14 cellular contexts compared by ENCODE assay signal in the genomic region with DNA sequence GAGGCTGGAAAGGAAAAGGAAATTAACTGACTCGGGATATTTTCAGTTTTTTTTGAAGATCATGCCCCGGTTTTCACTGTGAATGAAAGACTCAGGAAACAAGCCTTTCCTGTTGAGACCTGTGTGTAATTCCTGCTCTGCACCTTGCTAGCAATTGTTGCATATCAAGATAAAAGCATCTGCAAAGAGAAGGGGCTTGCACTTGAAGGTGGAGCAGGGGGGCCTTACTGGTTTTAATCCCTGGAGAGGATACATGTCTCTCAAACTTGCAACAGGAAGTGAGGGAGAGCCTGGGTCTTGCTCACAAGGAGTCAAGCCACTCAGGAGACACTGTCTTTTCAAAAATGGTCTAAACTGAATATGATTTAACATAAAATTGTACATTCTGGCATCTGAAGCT.
DNase-seq lines count a peak whose midpoint lies in the region; ATAC-seq, FAIRE-seq and TF ChIP-seq lines count a peak whose summit lies in the region.
"Had no signal": no experiment of that assay in that cellular context is flagged by ENCODE, and none has a peak within 500 bp of the region (broad histone marks: within the 10 kb centered on the region; RNA-seq: fewer than 3 reads in every experiment).

No MANE protein-coding gene starts in this region.

- TF ChIP-seq POLR2A in breast epithelium (IDR thresholded peaks at IDR 0.05) = no peak
- no peak for TF ChIP-seq POLR2A in endothelial cell of umbilical vein (IDR thresholded peaks at IDR 0.05; ENCODE audit: low read depth, low read length)

- peak overlapping the region; percentile 38 for H3K27ac Mint-ChIP-seq in MCF 10A (ENCODE audit: low read depth, unreplicated experiment)
- peak overlapping the region; percentile 57 to 94 for H3K27ac Mint-ChIP-seq in stimulated activated naive CD8-positive, alpha-beta T cell treated with anti-CD3 and anti-CD28 coated beads, Interleukin-15, amount 100 ng/mL, for 72 hours

- H4K20me1 ChIP-seq in OCI-LY3 (ENCODE audit: insufficient read depth, low read length) (no peaks in the 10 kb centered on the region), endothelial cell of umbilical vein (replicated peaks; ENCODE audit: control insufficient read depth, extremely low read depth, insufficient read depth, low read length) (no peaks in the 10 kb centered on the region)

- ATAC-seq in stimulated activated naive CD8-positive, alpha-beta T cell treated with anti-CD3 and anti-CD28 coated beads, Interleukin-15, amount 100 ng/mL, for 72 hours = no peak
- no peak for ATAC-seq in HG03439 (IDR thresholded peaks at IDR 0.05; ENCODE audit: unreplicated experiment)
- ATAC-seq: psoas muscle had no signal

- BruUV-seq in MCF 10A (replicated peaks; lab: Mats Ljungman, UMichigan) (no TSS peak), endothelial cell of umbilical vein (replicated peaks; lab: Mats Ljungman, UMichigan) (no TSS peak)

- intact Hi-C loops in MCF 10A (cut with micrococcal nuclease) (loop anchor here (5.0 kb wide), 1 partner anchor 80 kb away; no protein-coding TSS in a partner anchor), breast epithelium (cut with DNase I; ENCODE audit: low total_unique reads) (no loop called here), endothelial cell of umbilical vein (cut with micrococcal nuclease) (no loop called here)

- H3K4me1 ChIP-seq in breast epithelium (no peaks in the 10 kb centered on the region), OCI-LY3 (ENCODE audit: low read length) (peaks cover 19% of the 10 kb centered on the region), endothelial cell of umbilical vein (ENCODE audit: control insufficient read depth, extremely low read depth, insufficient read depth, low read length) (peaks cover 21% of the 10 kb centered on the region)
- H3K4me1 ChIP-seq: psoas muscle had no signal

- no peaks in the 10 kb centered on the region for H3K79me2 ChIP-seq in OCI-LY3 (ENCODE audit: low read length)
- H3K79me2 ChIP-seq in endothelial cell of umbilical vein (ENCODE audit: control insufficient read depth, insufficient read depth, low read length) = no peaks in the 10 kb centered on the region

- H2AFZ ChIP-seq in OCI-LY3 (ENCODE audit: low read depth, low read length) (peak overlapping the region; percentile 70; the same call in 1 of the 2 replicates), endothelial cell of umbilical vein (ENCODE audit: low read depth, low read length) (no peak overlapping the region)

- H3K9me3 ChIP-seq in breast epithelium (no peaks in the 10 kb centered on the region), OCI-LY3 (ENCODE audit: insufficient read depth, low read length) (no peaks in the 10 kb centered on the region), endothelial cell of umbilical vein (replicated peaks; ENCODE audit: control insufficient read depth, insufficient read depth, low read length) (no peaks in the 10 kb centered on the region)
- H3K9me3 ChIP-seq: heart left ventricle, psoas muscle had no signal

- peaks cover 12% of the 10 kb centered on the region for H3K4me1 Mint-ChIP-seq in MCF 10A (ENCODE audit: insufficient read depth, unreplicated experiment)
- peaks cover 33% of the 10 kb centered on the region for H3K4me1 Mint-ChIP-seq in stimulated activated naive CD8-positive, alpha-beta T cell treated with anti-CD3 and anti-CD28 coated beads, Interleukin-15, amount 100 ng/mL, for 72 hours

- TF ChIP-seq CTCF in MCF 10A (IDR thresholded peaks at IDR 0.05; ENCODE audit: unreplicated experiment) (no peak), breast epithelium (IDR thresholded peaks at IDR 0.05) (no peak), OCI-LY3 (IDR thresholded peaks at IDR 0.05; ENCODE audit: low read depth, low read length) (no peak), endothelial cell of umbilical vein (IDR thresholded peaks at IDR 0.05; ENCODE audit: extremely low read depth in 1 of 2, insufficient read depth in 1 of 2, low read depth in 1 of 2, low read length in 2 of 2) (no peak)

- H3K4me2 ChIP-seq in OCI-LY3 (ENCODE audit: low read length) = no peak overlapping the region
- peak overlapping the region; percentile 60 for H3K4me2 ChIP-seq in endothelial cell of umbilical vein (ENCODE audit: insufficient read depth, low read length)

- H3K36me3 ChIP-seq in breast epithelium = no peaks in the 10 kb centered on the region
- H3K36me3 ChIP-seq in OCI-LY3 (replicated peaks; ENCODE audit: low read depth, low read length) = no peaks in the 10 kb centered on the region
- no peaks in the 10 kb centered on the region for H3K36me3 ChIP-seq in endothelial cell of umbilical vein (ENCODE audit: control insufficient read depth in 2 of 2, extremely low read depth in 1 of 2, insufficient read depth in 2 of 2, low read length in 2 of 2)
- H3K36me3 ChIP-seq: heart left ventricle had no signal

- POLR2A ChIA-PET in MCF 10A (lab: Yijun Ruan, JAX) (no interaction called here), endothelial cell of umbilical vein (lab: Charles Lee) (no interaction called here)

- dilution Hi-C loops in endothelial cell of umbilical vein (cut with MboI; ENCODE audit: extremely low pct_ligation_motif_present, low sequenced_read_pairs) = no loop called here

- DNase-seq in MCF 10A (ENCODE audit: unreplicated experiment) (no peak), breast epithelium (ENCODE audit: low spot score in 2 of 2) (no peak), endothelial cell of umbilical vein (ENCODE audit: low read depth, low spot score) (peak; percentile 56), DMS53 treated with DMSO at 0.1 percent for 48 hours (lab: John Stamatoyannopoulos, UW; ENCODE audit: unreplicated experiment) (no peak), iPS-NIHi7 (ENCODE audit: extremely low spot score) (no peak)
- no peak for DNase-seq in stimulated activated naive CD8-positive, alpha-beta T cell treated with anti-CD3 and anti-CD28 coated beads, Interleukin-15, amount 100 ng/mL, for 72 hours
- DNase-seq: anterior cingulate cortex, heart left ventricle, NCI-H1417, NCI-H526 treated with DMSO at 0.1 percent for 48 hours, psoas muscle had no signal

- no peaks in the 10 kb centered on the region for H3K27me3 ChIP-seq in breast epithelium
- H3K27me3 ChIP-seq in OCI-LY3 (ENCODE audit: low read depth, low read length) = no peaks in the 10 kb centered on the region
- no peaks in the 10 kb centered on the region for H3K27me3 ChIP-seq in endothelial cell of umbilical vein (ENCODE audit: control insufficient read depth in 2 of 2, insufficient read depth in 2 of 2, low read length in 2 of 2)
- H3K27me3 ChIP-seq: heart left ventricle had no signal

- no peaks in the 10 kb centered on the region for H3K27me3 Mint-ChIP-seq in MCF 10A (ENCODE audit: insufficient read depth, unreplicated experiment)
- no peaks in the 10 kb centered on the region for H3K27me3 Mint-ChIP-seq in stimulated activated naive CD8-positive, alpha-beta T cell treated with anti-CD3 and anti-CD28 coated beads, Interleukin-15, amount 100 ng/mL, for 72 hours

- no peaks in the 10 kb centered on the region for H3K36me3 Mint-ChIP-seq in MCF 10A (ENCODE audit: insufficient read depth, unreplicated experiment)

- H3K9me1 ChIP-seq in endothelial cell of umbilical vein (replicated peaks; ENCODE audit: control insufficient read depth, extremely low read depth, insufficient read depth, low read length) = no peaks in the 10 kb centered on the region

- no peak overlapping the region for H3K4me3 Mint-ChIP-seq in MCF 10A (ENCODE audit: unreplicated experiment)
- H3K4me3 Mint-ChIP-seq in stimulated activated naive CD8-positive, alpha-beta T cell treated with anti-CD3 and anti-CD28 coated beads, Interleukin-15, amount 100 ng/mL, for 72 hours = peak overlapping the region; percentile 16 to 44

- no peaks in the 10 kb centered on the region for H3K9me3 Mint-ChIP-seq in MCF 10A (ENCODE audit: unreplicated experiment)
- H3K9me3 Mint-ChIP-seq in stimulated activated naive CD8-positive, alpha-beta T cell treated with anti-CD3 and anti-CD28 coated beads, Interleukin-15, amount 100 ng/mL, for 72 hours = no peaks in the 10 kb centered on the region

- peak; percentile 94 for FAIRE-seq in endothelial cell of umbilical vein (lab: Jason Lieb, UNC)

- H3K4me3 ChIP-seq in breast epithelium (no peak overlapping the region), OCI-LY3 (ENCODE audit: low read length) (no peak overlapping the region), endothelial cell of umbilical vein (replicated peaks in 1 of 3; ENCODE audit: insufficient read depth in 1 of 3, low read depth in 1 of 3, low read length in 3 of 3) (peak overlapping the region in 1 of 3 experiments; percentile 23)
- H3K4me3 ChIP-seq: heart left ventricle, psoas muscle had no signal

- no peak overlapping the region for H3K9ac ChIP-seq in OCI-LY3 (ENCODE audit: low read length)
- H3K9ac ChIP-seq in endothelial cell of umbilical vein (replicated peaks; ENCODE audit: extremely low read depth, insufficient read depth, low read length) = no peak overlapping the region

- CTCF ChIA-PET in MCF 10A (lab: Yijun Ruan, JAX) (interaction anchor here (1.5 kb wide), 1 partner anchor 57 kb away, joined by 4 read pairs; no protein-coding TSS in a partner anchor), endothelial cell of umbilical vein (lab: Charles Lee) (interaction anchor here (1.2 to 1.3 kb wide), 2 partner anchors 10 to 203 kb away, joined by 3 to 4 read pairs; no protein-coding TSS in a partner anchor)

- H3K27ac ChIP-seq in breast epithelium = no peak overlapping the region
- H3K27ac ChIP-seq in OCI-LY3 (ENCODE audit: low read length) = no peak overlapping the region
- peak overlapping the region; percentile 32 for H3K27ac ChIP-seq in endothelial cell of umbilical vein (ENCODE audit: insufficient read depth, low read depth, low read length)
- H3K27ac ChIP-seq: C4-2B, psoas muscle had no signal

TF ChIP-seq in endothelial cell of umbilical vein, 7 proteins besides CTCF, POLR2A, EP300 and RAD21:
- peak; percentile 63 for TF ChIP-seq GATA2 (IDR thresholded peaks at IDR 0.05; ENCODE audit: insufficient read depth, insufficient read length, low read depth, low read length)
- TF ChIP-seq EZH2 (IDR thresholded peaks at IDR 0.05; ENCODE audit: borderline replicate concordance, low read depth, low read length, severe bottlenecking) = no peak
- TF ChIP-seq JUN (IDR thresholded peaks at IDR 0.05; ENCODE audit: borderline replicate concordance, insufficient read depth, insufficient read length, low read depth) = no peak
- peak; percentile 30 for TF ChIP-seq POLR2AphosphoS5 (IDR thresholded peaks at IDR 0.05; ENCODE audit: insufficient read depth, low read depth, low read length)
- TF ChIP-seq FOS (IDR thresholded peaks at IDR 0.05; ENCODE audit: borderline replicate concordance, insufficient read depth, low read length) = peak; percentile 43
TF ChIP-seq in endothelial cell of umbilical vein: peak in this region for 3.
